Comparison of ENCODE assay signal across 15 cellular contexts in the genomic region with DNA sequence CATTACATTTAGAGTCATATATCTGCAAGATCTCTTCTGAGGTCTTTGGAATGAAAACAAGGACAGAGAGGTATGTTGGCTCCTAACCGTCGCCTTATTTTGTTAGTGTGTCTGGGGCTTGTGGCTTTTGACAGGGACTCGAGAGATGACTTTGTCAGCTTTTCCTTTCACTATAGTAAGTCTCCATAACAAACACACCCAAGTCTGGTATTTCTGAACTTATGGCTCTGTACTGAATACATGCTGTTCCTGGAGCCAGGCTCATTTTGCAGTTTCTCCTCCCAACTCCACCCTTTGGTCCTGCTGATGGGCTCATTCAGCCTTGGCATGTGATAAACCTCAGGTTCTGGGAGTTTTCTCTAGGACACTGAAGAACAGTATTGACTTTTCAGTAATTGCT. TPM values are rescaled to one million over a fixed set of nuclear protein-coding genes. Genes with fewer than 3 reads are reported as not detected.
DNase-seq lines count a peak whose midpoint lies in the region; ATAC-seq, FAIRE-seq and TF ChIP-seq lines count a peak whose summit lies in the region.
"Had no signal": no experiment of that assay in that cellular context is flagged by ENCODE, and none has a peak within 500 bp of the region (broad histone marks: within the 10 kb centered on the region; RNA-seq: fewer than 3 reads in every experiment).

No MANE protein-coding gene starts in this region.

- no peaks in the 10 kb centered on the region for H3K27me3 ChIP-seq in K562 (ENCODE audit: control insufficient read depth in 2 of 2, insufficient read depth in 2 of 2, low read length in 2 of 2)
- no peaks in the 10 kb centered on the region for H3K27me3 ChIP-seq in keratinocyte (ENCODE audit: control insufficient read depth, extremely low read depth, insufficient read depth, low read length)
- no peaks in the 10 kb centered on the region for H3K27me3 ChIP-seq in testis

- TF ChIP-seq POLR2A in K562 (conservative IDR thresholded peaks at IDR 0.05) (no peak), testis (IDR thresholded peaks at IDR 0.05) (no peak)

- H3K9ac ChIP-seq in K562 (ENCODE audit: insufficient read depth in 1 of 2, low read depth in 2 of 2, low read length in 2 of 2): no peak overlapping the region
- no peak overlapping the region for H3K9ac ChIP-seq in keratinocyte (ENCODE audit: control insufficient read depth, extremely low read depth, insufficient read depth, low read length)

- intact Hi-C loops in activated CD4-positive, alpha-beta T cell treated with anti-CD3 and anti-CD28 coated beads for 36 hours (cut with DNase I, micrococcal nuclease): no loop called here
- intact Hi-C loops in K562 (cut with micrococcal nuclease): no loop called here
- intact Hi-C loops in testis (cut with DNase I; ENCODE audit: low total_unique reads): no loop called here
- intact Hi-C loops in left cardiac atrium (cut with DNase I): no loop called here

- H3K27me3 Mint-ChIP-seq in activated CD4-positive, alpha-beta T cell treated with anti-CD3 and anti-CD28 coated beads for 36 hours: no peaks in the 10 kb centered on the region

- H3K4me1 Mint-ChIP-seq in activated CD4-positive, alpha-beta T cell treated with anti-CD3 and anti-CD28 coated beads for 36 hours: peaks cover 23% of the 10 kb centered on the region

- no peaks in the 10 kb centered on the region for H3K36me3 Mint-ChIP-seq in activated CD4-positive, alpha-beta T cell treated with anti-CD3 and anti-CD28 coated beads for 36 hours (ENCODE audit: low read depth)

- WGBS in K562 (ENCODE audit: insufficient coverage, low coverage, missing lambda C conversion rate): 3% methylated on average over 3 of the region's 3 CpGs
- WGBS in testis, 2 donors: 65 to 68% methylated on average over 3 of the region's 3 CpGs

- no TSS peak for BruUV-seq in K562 (replicated peaks; lab: Mats Ljungman, UMichigan)

- no peak overlapping the region for H3K27ac Mint-ChIP-seq in activated CD4-positive, alpha-beta T cell treated with anti-CD3 and anti-CD28 coated beads for 36 hours
- H3K27ac Mint-ChIP-seq: H9 had no signal

- dilution Hi-C loops in keratinocyte (cut with MboI; ENCODE audit: extremely low pct_ligation_motif_present, low sequenced_read_pairs): no loop called here

- H3K79me2 ChIP-seq in K562 (ENCODE audit: control insufficient read depth, insufficient read depth, low read length) (no peaks in the 10 kb centered on the region), keratinocyte (ENCODE audit: control insufficient read depth, insufficient read depth, low read length) (no peaks in the 10 kb centered on the region)

- H3K27ac ChIP-seq in K562 (ENCODE audit: extremely low read depth, low read depth, low read length) (peak overlapping the region; percentile 39; the same call in 1 of the 3 replicates), keratinocyte (ENCODE audit: control insufficient read depth, insufficient read depth, low read length) (no peak overlapping the region), testis (no peak overlapping the region)
- H3K27ac ChIP-seq: 22Rv1, psoas muscle had no signal

- H3K4me1 ChIP-seq in K562 (replicated peaks in 1 of 2; ENCODE audit: control insufficient read depth in 2 of 2, insufficient read depth in 2 of 2, low read length in 2 of 2) (peaks cover 0 to 9% of the 10 kb centered on the region in 2 experiments; a peak in 4 of 5 replicates), keratinocyte (ENCODE audit: control insufficient read depth, extremely low read depth, insufficient read depth, low read length) (peaks cover 39% of the 10 kb centered on the region), testis (no peaks in the 10 kb centered on the region)
- H3K4me1 ChIP-seq: psoas muscle had no signal

- TF ChIP-seq RAD21 in K562 (CRISPR knock-in tag; conservative IDR thresholded peaks at IDR 0.05 in 1 of 2, IDR thresholded peaks at IDR 0.05 in 1 of 2): no peak

- POLR2A ChIA-PET in activated CD4-positive, alpha-beta T cell treated with anti-CD3 and anti-CD28 coated beads for 36 hours (lab: Charles Lee): no interaction called here
- POLR2A ChIA-PET in K562 (lab: Yijun Ruan, JAX): no interaction called here

- H2AFZ ChIP-seq in K562 (ENCODE audit: low read depth, low read length) (peak overlapping the region; percentile 63), keratinocyte (ENCODE audit: control insufficient read depth, low read length) (peak overlapping the region; percentile 50)

- no peak overlapping the region for H3K4me3 Mint-ChIP-seq in activated CD4-positive, alpha-beta T cell treated with anti-CD3 and anti-CD28 coated beads for 36 hours
- H3K4me3 Mint-ChIP-seq: H9 had no signal

- peak; percentile 52 for ATAC-seq in activated CD4-positive, alpha-beta T cell treated with anti-CD3 and anti-CD28 coated beads for 36 hours
- ATAC-seq in K562: no peak; the same call in 2 of the 3 replicates
- ATAC-seq in left cardiac atrium: no peak
- ATAC-seq: activated CD4-positive, CD25-positive, alpha-beta regulatory T cell treated with anti-CD3 and anti-CD28 coated beads, Interleukin-2, amount 50 U/mL, for 24 hours; psoas muscle had no signal

- H3K4me3 ChIP-seq in K562: no peak overlapping the region
- no peak overlapping the region for H3K4me3 ChIP-seq in keratinocyte (ENCODE audit: control insufficient read depth in 2 of 3, extremely low read depth in 1 of 3, insufficient read depth in 2 of 3, low read depth in 1 of 3, low read length in 3 of 3)
- H3K4me3 ChIP-seq in testis: no peak overlapping the region
- H3K4me3 ChIP-seq: psoas muscle had no signal

- H3K9me1 ChIP-seq in K562 (ENCODE audit: control insufficient read depth, insufficient read depth, low read length) (no peaks in the 10 kb centered on the region), keratinocyte (ENCODE audit: control insufficient read depth, extremely low read depth, insufficient read depth, low read length) (no peaks in the 10 kb centered on the region)

- DNase-seq in activated CD4-positive, alpha-beta T cell treated with anti-CD3 and anti-CD28 coated beads for 36 hours: no peak
- DNase-seq in activated CD4-positive, alpha-beta T cell treated with anti-CD3 and anti-CD28 coated beads, Interleukin-2, amount 50 U/mL, for 1 hour: no peak
- DNase-seq in K562 (ENCODE audit: extremely low read depth in 1 of 4, low spot score in 3 of 4): no peak
- DNase-seq in keratinocyte (ENCODE audit: low read depth, low spot score): no peak
- peak; percentile 20 for DNase-seq in testis
- DNase-seq in left cardiac atrium: no peak
- no peak for DNase-seq in putamen (ENCODE audit: low spot score)
- DNase-seq in iPS-NIHi7 (ENCODE audit: extremely low spot score): no peak
- DNase-seq: cerebellar nuclear complex, COR-L47, H9, NCI-H2171, psoas muscle had no signal

- H3K9me3 ChIP-seq in K562 (replicated peaks; ENCODE audit: control insufficient read depth, insufficient read depth, low read depth, low read length) (no peaks in the 10 kb centered on the region), keratinocyte (ENCODE audit: control insufficient read depth, low read depth, low read length) (no peaks in the 10 kb centered on the region), testis (no peaks in the 10 kb centered on the region)
- H3K9me3 ChIP-seq: psoas muscle had no signal

- CTCF ChIA-PET in activated CD4-positive, alpha-beta T cell treated with anti-CD3 and anti-CD28 coated beads for 36 hours (lab: Charles Lee): interaction anchor here (1.2 kb wide), 1 partner anchor 23 kb away, joined by 5 read pairs; no protein-coding TSS in a partner anchor
- CTCF ChIA-PET in K562 (lab: Yijun Ruan, JAX; ENCODE audit: low intra/inter-chr PET ratio): no interaction called here

- FAIRE-seq in K562 (lab: Jason Lieb, UNC): no peak
- FAIRE-seq in keratinocyte (lab: Jason Lieb, UNC): peak; percentile 62

- H3K4me2 ChIP-seq in K562 (ENCODE audit: insufficient read depth, low read length) (no peak overlapping the region), keratinocyte (ENCODE audit: control insufficient read depth, extremely low read depth, insufficient read depth, low read depth, low read length) (peak overlapping the region; percentile 24)

- H3K36me3 ChIP-seq in K562 (ENCODE audit: control insufficient read depth, insufficient read depth, low read length) (no peaks in the 10 kb centered on the region), keratinocyte (ENCODE audit: control insufficient read depth in 2 of 2, extremely low read depth in 1 of 2, insufficient read depth in 2 of 2, low read length in 2 of 2) (no peaks in the 10 kb centered on the region), testis (ENCODE audit: low read depth, missing control alignments) (no peaks in the 10 kb centered on the region)

- no peaks in the 10 kb centered on the region for H3K9me3 Mint-ChIP-seq in activated CD4-positive, alpha-beta T cell treated with anti-CD3 and anti-CD28 coated beads for 36 hours (ENCODE audit: low read depth)
- H3K9me3 Mint-ChIP-seq: H9 had no signal

- TF ChIP-seq EP300 in K562 (IDR thresholded peaks at IDR 0.05; ENCODE audit: low read length): no peak

- in situ Hi-C loops in K562 (cut with MboI): no loop called here

- H4K20me1 ChIP-seq in K562 (replicated peaks; ENCODE audit: control insufficient read depth, insufficient read depth, low read length) (no peaks in the 10 kb centered on the region), keratinocyte (ENCODE audit: control insufficient read depth, extremely low read depth, insufficient read depth, low read length) (no peaks in the 10 kb centered on the region)

- TF ChIP-seq CTCF in K562 (IDR thresholded peaks at IDR 0.05 in 2 of 3, conservative IDR thresholded peaks at IDR 0.05 in 1 of 3; ENCODE audit: insufficient read depth in 2 of 3, low read depth in 1 of 3, low read length in 3 of 3): no peak
- TF ChIP-seq CTCF in keratinocyte (optimal IDR thresholded peaks at IDR 0.05 in 1 of 3, IDR thresholded peaks at IDR 0.05 in 1 of 3, conservative IDR thresholded peaks at IDR 0.05 in 1 of 3; ENCODE audit: extremely low read depth in 1 of 3, insufficient read depth in 2 of 3, low read length in 3 of 3): no peak
- no peak for TF ChIP-seq CTCF in testis (IDR thresholded peaks at IDR 0.05)

RNA-seq across cellular contexts. Expression of a gene that starts 27.7 kb away (rescaled TPM):
- 100 to 1,000 TPM; 179 to 253 TPM for total RNA-seq in activated CD4-positive, alpha-beta T cell treated with anti-CD3 and anti-CD28 coated beads for 36 hours
- total RNA-seq in K562 (2011; cell fraction: chromatin; rRNA removed; ENCODE audit: low replicate concordance): 104 and 130 TPM in 2 replicates
- total RNA-seq in K562 (2011; cell fraction: nucleolus; rRNA removed): 186 and 192 TPM in 2 replicates
- 198 and 249 TPM in 2 replicates for total RNA-seq in K562 (2011; cell fraction: nucleoplasm; rRNA removed)
- total RNA-seq in K562 (2014; rRNA removed): 46.9 and 62.2 TPM in 2 replicates
- total RNA-seq in K562 (2014; rRNA removed; fragmentation: Illumina TruSeq; extraction: Trizol): 87.9 and 95.0 TPM in 2 replicates
- 101 and 105 TPM in 2 replicates for total RNA-seq in K562 (2015; rRNA removed; fragmentation: Illumina TruSeq; extraction: Trizol)
- 124 and 126 TPM in 2 replicates for total RNA-seq in K562 (2021)
- 169 and 170 TPM in 2 replicates for polyA plus RNA-seq in K562 (2011; rRNA removed)
- polyA plus RNA-seq in K562 (2011; cell fraction: cytosol; rRNA removed): 135 and 158 TPM in 2 replicates
- polyA plus RNA-seq in K562 (2011; cell fraction: nucleus; rRNA removed): 48.7 and 51.6 TPM in 2 replicates
- polyA plus RNA-seq in K562 (2012): 81.0 and 147 TPM in 2 replicates
- polyA plus RNA-seq in K562 (2014; fragmentation: Illumina TruSeq; extraction: Trizol): 154 and 185 TPM in 2 replicates
- 100 to 1,000 TPM; 206 to 233 TPM for polyA plus RNA-seq in K562 (2014; fragmentation: Nextera tagmentation; extraction: Ambion mirVana)
- polyA plus RNA-seq in K562 (2014; rRNA removed): 84.7 and 134 TPM in 2 replicates
- polyA minus RNA-seq in K562 (2011; rRNA and poly(A)+ RNA removed): 234 and 258 TPM in 2 replicates
- 112 and 142 TPM in 2 replicates for polyA minus RNA-seq in K562 (2011; cell fraction: cytosol; rRNA and poly(A)+ RNA removed)
- polyA minus RNA-seq in K562 (2011; cell fraction: nucleus; rRNA and poly(A)+ RNA removed): 30.7 and 39.5 TPM in 2 replicates
- 306 to 428 TPM (median 380 TPM) in 3 replicates for polyA plus RNA-seq in keratinocyte
- 83.4 TPM for polyA plus RNA-seq in keratinocyte (2011; ENCODE audit: low read depth)
- 201 and 388 TPM in 2 replicates for polyA plus RNA-seq in keratinocyte (2011; cell fraction: cytosol; rRNA removed)
- polyA plus RNA-seq in keratinocyte (2011; cell fraction: nucleus; rRNA removed): 420 and 431 TPM in 2 replicates
- 157 and 253 TPM in 2 replicates for polyA plus RNA-seq in keratinocyte (2012; ENCODE audit: low replicate concordance)
- 565 to 838 TPM (median 646 TPM) in 3 replicates for polyA minus RNA-seq in keratinocyte
- polyA minus RNA-seq in keratinocyte (2011; cell fraction: cytosol; rRNA and poly(A)+ RNA removed): 534 TPM
- polyA minus RNA-seq in keratinocyte (2011; cell fraction: nucleus; rRNA and poly(A)+ RNA removed): 437 and 484 TPM in 2 replicates
- total RNA-seq in testis: 100 to 1,000 TPM; 255 to 334 TPM
- 417 TPM for polyA plus RNA-seq in testis (ENCODE audit: insufficient read depth, low read depth, low replicate concordance)
- 100 to 1,000 TPM; 271 to 327 TPM for total RNA-seq in left cardiac atrium
